26 cellular contexts compared by ENCODE assay signal in the genomic region with DNA sequence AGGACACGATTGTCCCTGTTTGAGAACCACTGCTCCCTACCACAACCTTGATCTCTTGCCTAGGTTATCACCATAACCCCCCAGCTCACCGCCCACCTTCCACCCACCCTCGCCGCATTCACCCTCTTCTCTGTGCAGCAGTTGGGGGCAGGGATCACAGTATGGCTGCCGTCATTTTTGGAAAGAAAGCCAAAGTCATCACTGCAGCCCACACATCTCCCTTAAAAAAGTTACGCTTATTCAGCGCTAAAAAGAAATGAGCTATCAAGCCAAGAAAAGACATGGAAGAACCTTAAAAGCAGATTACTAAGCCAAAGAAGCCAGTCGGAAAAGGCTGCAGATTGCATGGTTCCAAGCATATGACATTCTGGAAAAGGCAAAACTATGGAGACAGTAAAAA. TPM values are rescaled to one million over a fixed set of nuclear protein-coding genes. Genes with fewer than 3 reads are reported as not detected.
"Had no signal": no experiment of that assay in that cellular context is flagged by ENCODE, and none has a peak within 500 bp of the region (broad histone marks: within the 10 kb centered on the region; RNA-seq: fewer than 3 reads in every experiment).

No MANE protein-coding gene starts in this region.

- H3K27ac Mint-ChIP-seq: stimulated activated effector memory CD8-positive, alpha-beta T cell treated with anti-CD3 and anti-CD28 coated beads, Interleukin-12 subunit alpha, Interleukin-12 subunit beta, amount 100 ng/mL, for 72 hours had no signal

- ATAC-seq: gastroesophageal sphincter; left ventricle myocardium superior; lower lobe of right lung; naive thymus-derived CD8-positive, alpha-beta T cell; pancreas; right lobe of liver; stimulated activated effector memory CD8-positive, alpha-beta T cell treated with anti-CD3 and anti-CD28 coated beads, Interleukin-12 subunit alpha, Interleukin-12 subunit beta, amount 100 ng/mL, for 72 hours; upper lobe of right lung had no signal

- H3K27ac ChIP-seq: gastroesophageal sphincter, lower lobe of right lung, neutrophil, pancreas, right lobe of liver, stomach, thoracic aorta, tibial nerve, upper lobe of right lung, uterus had no signal

- DNase-seq: cerebellar nuclear complex; cortex of kidney; effector CD4-positive, alpha-beta T cell; immature natural killer cell; left ventricle myocardium superior; lower lobe of right lung; naive thymus-derived CD8-positive, alpha-beta T cell; pancreas; right lobe of liver; stimulated activated CD4-positive, alpha-beta T cell treated with anti-CD3 and anti-CD28 coated beads, Interleukin-12 subunit alpha, Interleukin-12 subunit beta, amount 100 ng/mL, for 4 hours; stimulated activated CD4-positive, alpha-beta T cell treated with anti-CD3 and anti-CD28 coated beads, Interleukin-1b, Interleukin-23, amount 100 ng/mL, for 48 hours; stimulated activated CD4-positive, alpha-beta T cell treated with anti-CD3 and anti-CD28 coated beads, Interleukin-4, amount 100 ng/mL, for 24 hours; stimulated activated naive CD4-positive, alpha-beta T cell treated with Interleukin-2 at 50 U/mL for 16 hours; stomach; upper lobe of right lung; uterus had no signal

- H3K4me3 Mint-ChIP-seq: immature natural killer cell; naive thymus-derived CD8-positive, alpha-beta T cell; neural crest cell; stimulated activated effector memory CD8-positive, alpha-beta T cell treated with anti-CD3 and anti-CD28 coated beads, Interleukin-12 subunit alpha, Interleukin-12 subunit beta, amount 100 ng/mL, for 72 hours had no signal

- H3K27me3 Mint-ChIP-seq: naive thymus-derived CD8-positive, alpha-beta T cell had no signal

RNA-seq across cellular contexts. Expression of gene TMEM150B, which starts 55.8 kb away (rescaled TPM):
- total RNA-seq: dermis microvascular lymphatic vessel endothelial cell; myocyte; naive thymus-derived CD8-positive, alpha-beta T cell; neural crest cell; pulmonary artery endothelial cell; smooth muscle cell had no signal
